ENCODE assay signal across 1 cellular context in the genomic region with DNA sequence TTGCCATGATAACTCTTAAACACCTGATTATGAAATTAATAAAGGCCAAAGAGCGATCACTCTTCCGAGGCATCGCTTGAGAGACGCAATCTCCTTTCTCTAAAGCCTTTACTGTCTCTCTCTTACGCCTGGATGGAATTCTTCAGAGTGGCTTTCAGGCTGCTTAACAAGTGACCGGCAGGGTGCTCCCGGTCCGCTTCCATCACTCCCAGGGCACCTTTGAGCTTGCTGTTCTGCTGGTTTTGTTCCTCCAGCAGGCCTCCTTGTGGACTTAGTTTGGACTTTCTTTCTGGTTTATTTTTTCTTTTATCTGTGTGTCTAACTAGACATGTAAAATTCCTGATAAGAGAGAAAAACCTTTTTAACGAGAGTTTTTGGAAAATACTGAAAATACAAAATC.
TF ChIP-seq lines count a peak whose summit lies in the region.

No MANE protein-coding gene starts in this region.

TF ChIP-seq in HepG2, 621 proteins besides CTCF, POLR2A, EP300 and RAD21 (continued from another document):
- no peak for TF ChIP-seq ZNF639 (CRISPR knock-in tag; conservative IDR thresholded peaks at IDR 0.05)
- TF ChIP-seq GPN1 (CRISPR knock-in tag; IDR thresholded peaks at IDR 0.05; ENCODE audit: borderline replicate concordance) = no peak
- TF ChIP-seq PAX8 (CRISPR knock-in tag; IDR thresholded peaks at IDR 0.05; ENCODE audit: borderline replicate concordance) = no peak
- TF ChIP-seq ZNF609 (CRISPR knock-in tag; IDR thresholded peaks at IDR 0.05; ENCODE audit: borderline replicate concordance) = no peak
- no peak for TF ChIP-seq MIXL1 (CRISPR knock-in tag; IDR thresholded peaks at IDR 0.05)
- no peak for TF ChIP-seq NKX3-1 (CRISPR knock-in tag; IDR thresholded peaks at IDR 0.05)
- TF ChIP-seq NR1H2 (CRISPR knock-in tag; IDR thresholded peaks at IDR 0.05; ENCODE audit: borderline replicate concordance, low read depth) = no peak
- TF ChIP-seq NFYB (CRISPR knock-in tag; IDR thresholded peaks at IDR 0.05) = no peak
